Comparison of ENCODE assay signal across 2 cellular contexts in the genomic region with DNA sequence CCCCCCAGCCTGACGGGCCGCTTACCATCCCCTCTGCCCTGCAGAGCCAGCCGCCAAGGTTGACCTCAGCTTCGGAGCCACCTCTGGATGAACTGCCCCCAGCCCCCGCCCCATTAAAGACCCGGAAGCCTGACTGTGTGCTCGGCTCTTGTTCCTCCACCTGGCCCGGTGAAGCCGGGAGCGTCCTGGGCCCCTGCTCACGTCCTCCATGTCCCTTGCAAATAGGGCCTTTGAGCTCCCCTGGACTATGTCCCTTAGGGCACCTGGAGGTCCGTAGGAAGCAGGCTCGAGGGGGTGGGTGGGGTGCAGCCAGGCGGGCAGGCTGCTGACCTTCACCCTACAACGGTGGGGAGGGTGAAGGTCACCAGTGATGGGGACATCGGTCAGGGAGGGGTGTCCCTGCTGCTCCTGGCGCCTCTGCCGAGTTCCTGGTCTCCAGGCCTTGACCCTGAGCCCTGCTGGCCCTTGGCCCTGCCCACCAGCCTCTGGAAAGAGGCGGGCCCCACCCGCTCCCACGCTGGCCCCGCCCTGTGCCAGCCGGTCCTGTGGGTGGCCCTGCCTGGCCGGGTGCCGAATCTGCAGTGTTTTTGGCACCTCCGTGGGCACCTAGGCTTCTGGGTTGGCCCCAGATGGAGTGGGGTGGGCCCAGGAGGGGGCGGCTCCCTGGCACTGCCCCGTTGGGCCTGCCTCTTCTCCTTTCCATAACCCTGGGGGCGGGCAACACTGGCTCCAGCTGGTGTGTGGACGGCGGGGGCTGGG.
TF ChIP-seq lines count a peak whose summit lies in the region.

No MANE protein-coding gene starts in this region.

TF ChIP-seq in endothelial cell of umbilical vein, 7 proteins besides CTCF, POLR2A, EP300 and RAD21:
- no peak for TF ChIP-seq FOS (IDR thresholded peaks at IDR 0.05; ENCODE audit: borderline replicate concordance, insufficient read depth, low read length)
- TF ChIP-seq MYC (IDR thresholded peaks at IDR 0.05; ENCODE audit: low read depth, low read length): no peak
- TF ChIP-seq EZH2 (IDR thresholded peaks at IDR 0.05; ENCODE audit: borderline replicate concordance, low read depth, low read length, severe bottlenecking): no peak
- TF ChIP-seq POLR2AphosphoS5 (IDR thresholded peaks at IDR 0.05; ENCODE audit: insufficient read depth, low read depth, low read length): no peak
- no peak for TF ChIP-seq GATA2 (IDR thresholded peaks at IDR 0.05; ENCODE audit: insufficient read depth, insufficient read length, low read depth, low read length)
- TF ChIP-seq JUN (IDR thresholded peaks at IDR 0.05; ENCODE audit: borderline replicate concordance, insufficient read depth, insufficient read length, low read depth): no peak
- TF ChIP-seq, protein P1, sequence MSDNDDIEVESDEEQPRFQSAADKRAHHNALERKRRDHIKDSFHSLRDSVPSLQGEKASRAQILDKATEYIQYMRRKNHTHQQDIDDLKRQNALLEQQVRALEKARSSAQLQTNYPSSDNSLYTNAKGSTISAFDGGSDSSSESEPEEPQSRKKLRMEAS (IDR thresholded peaks at IDR 0.05; ENCODE audit: insufficient read depth, insufficient read length): no peak

TF ChIP-seq in neural cell, 6 proteins besides CTCF, POLR2A, EP300 and RAD21:
- TF ChIP-seq MXI1 (conservative IDR thresholded peaks at IDR 0.05; ENCODE audit: poor library complexity, severe bottlenecking) (no peak), TAF1 (IDR thresholded peaks at IDR 0.05; ENCODE audit: low read depth) (no peak)
- TF ChIP-seq, protein P2, sequence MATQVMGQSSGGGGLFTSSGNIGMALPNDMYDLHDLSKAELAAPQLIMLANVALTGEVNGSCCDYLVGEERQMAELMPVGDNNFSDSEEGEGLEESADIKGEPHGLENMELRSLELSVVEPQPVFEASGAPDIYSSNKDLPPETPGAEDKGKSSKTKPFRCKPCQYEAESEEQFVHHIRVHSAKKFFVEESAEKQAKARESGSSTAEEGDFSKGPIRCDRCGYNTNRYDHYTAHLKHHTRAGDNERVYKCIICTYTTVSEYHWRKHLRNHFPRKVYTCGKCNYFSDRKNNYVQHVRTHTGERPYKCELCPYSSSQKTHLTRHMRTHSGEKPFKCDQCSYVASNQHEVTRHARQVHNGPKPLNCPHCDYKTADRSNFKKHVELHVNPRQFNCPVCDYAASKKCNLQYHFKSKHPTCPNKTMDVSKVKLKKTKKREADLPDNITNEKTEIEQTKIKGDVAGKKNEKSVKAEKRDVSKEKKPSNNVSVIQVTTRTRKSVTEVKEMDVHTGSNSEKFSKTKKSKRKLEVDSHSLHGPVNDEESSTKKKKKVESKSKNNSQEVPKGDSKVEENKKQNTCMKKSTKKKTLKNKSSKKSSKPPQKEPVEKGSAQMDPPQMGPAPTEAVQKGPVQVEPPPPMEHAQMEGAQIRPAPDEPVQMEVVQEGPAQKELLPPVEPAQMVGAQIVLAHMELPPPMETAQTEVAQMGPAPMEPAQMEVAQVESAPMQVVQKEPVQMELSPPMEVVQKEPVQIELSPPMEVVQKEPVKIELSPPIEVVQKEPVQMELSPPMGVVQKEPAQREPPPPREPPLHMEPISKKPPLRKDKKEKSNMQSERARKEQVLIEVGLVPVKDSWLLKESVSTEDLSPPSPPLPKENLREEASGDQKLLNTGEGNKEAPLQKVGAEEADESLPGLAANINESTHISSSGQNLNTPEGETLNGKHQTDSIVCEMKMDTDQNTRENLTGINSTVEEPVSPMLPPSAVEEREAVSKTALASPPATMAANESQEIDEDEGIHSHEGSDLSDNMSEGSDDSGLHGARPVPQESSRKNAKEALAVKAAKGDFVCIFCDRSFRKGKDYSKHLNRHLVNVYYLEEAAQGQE (IDR thresholded peaks at IDR 0.05; ENCODE audit: borderline replicate concordance): no peak
